32 cellular contexts compared by ENCODE assay signal in the genomic region with DNA sequence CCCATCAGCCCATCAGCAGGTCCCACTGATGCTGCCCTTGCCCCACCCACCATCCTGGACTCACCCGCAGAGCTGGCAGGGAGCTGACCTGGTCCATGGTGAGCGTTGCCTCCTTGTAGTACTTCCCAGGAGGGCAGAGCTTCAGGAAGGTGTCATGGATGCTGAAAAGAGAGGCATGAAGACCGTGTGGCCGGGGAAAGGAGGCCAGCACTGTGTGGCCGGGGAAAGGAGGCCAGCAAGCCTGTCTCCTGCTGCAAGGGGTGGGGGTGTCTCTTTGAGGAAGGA. TPM values are rescaled to one million over a fixed set of nuclear protein-coding genes. Genes with fewer than 3 reads are reported as not detected.
"Had no signal": no experiment of that assay in that cellular context is flagged by ENCODE, and none has a peak within 500 bp of the region (broad histone marks: within the 10 kb centered on the region; RNA-seq: fewer than 3 reads in every experiment).

No MANE protein-coding gene starts in this region.

- H3K4me1 ChIP-seq: gastrocnemius medialis, pancreas, testis had no signal

- H3K27ac ChIP-seq: dorsolateral prefrontal cortex, epithelial cell of prostate, gastrocnemius medialis, neutrophil, pancreas, right atrium auricular region, testis, tibial artery had no signal

- H3K4me1 Mint-ChIP-seq: memory B cell; nephron; stimulated activated memory B cell treated with anti-CD40 and anti-IgM and Interleukin-4, amounts not matched to agents 10 μg/mL and 1 μg/mL and 100 μg/mL, for 72 hours had no signal

- H3K4me3 Mint-ChIP-seq: endodermal cell; memory B cell; mesothelial cell of epicardium; naive thymus-derived CD4-positive, alpha-beta T cell; nephron; stimulated activated memory B cell treated with anti-CD40 and anti-IgM and Interleukin-4, amounts not matched to agents 10 μg/mL and 1 μg/mL and 100 μg/mL, for 72 hours; type B pancreatic cell had no signal

- H3K36me3 Mint-ChIP-seq: memory B cell; mesothelial cell of epicardium; naive thymus-derived CD4-positive, alpha-beta T cell; stimulated activated memory B cell treated with anti-CD40 and anti-IgM and Interleukin-4, amounts not matched to agents 10 μg/mL and 1 μg/mL and 100 μg/mL, for 72 hours; type B pancreatic cell had no signal

- H3K4me3 ChIP-seq: dorsolateral prefrontal cortex, gastrocnemius medialis, lung, pancreas, right atrium auricular region, smooth muscle cell, testis, tibial artery had no signal

- H3K9me3 Mint-ChIP-seq: endodermal cell; memory B cell; naive thymus-derived CD4-positive, alpha-beta T cell; stimulated activated memory B cell treated with anti-CD40 and anti-IgM and Interleukin-4, amounts not matched to agents 10 μg/mL and 1 μg/mL and 100 μg/mL, for 72 hours; type B pancreatic cell had no signal

- H3K36me3 ChIP-seq: gastrocnemius medialis, neutrophil, pancreas, right atrium auricular region, tibial artery had no signal

- ATAC-seq: esophagus mucosa; gastrocnemius medialis; left ventricle myocardium superior; naive thymus-derived CD4-positive, alpha-beta T cell; pancreas; sciatic nerve; stimulated activated memory B cell treated with anti-CD40 and anti-IgM and Interleukin-4, amounts not matched to agents 10 μg/mL and 1 μg/mL and 100 μg/mL, for 72 hours; stimulated activated naive CD8-positive, alpha-beta T cell treated with anti-CD3 and anti-CD28 coated beads, Interleukin-15, Interleukin-2, amounts not matched to agents 100 U/mL and 50 U/mL, for 24 hours had no signal

- DNase-seq: cerebellar nuclear complex; effector CD4-positive, alpha-beta T cell; foreskin fibroblast; gastrocnemius medialis; head of caudate nucleus; left ventricle myocardium superior; naive thymus-derived CD4-positive, alpha-beta T cell; stimulated activated CD4-positive, alpha-beta T cell treated with anti-CD3 and anti-CD28 coated beads, Interleukin-4, amount 100 ng/mL, for 4 hours; stimulated activated naive CD8-positive, alpha-beta T cell treated with anti-CD3 and anti-CD28 coated beads, Interleukin-15, Interleukin-2, amounts not matched to agents 100 U/mL and 50 U/mL, for 24 hours; substantia nigra; testis had no signal

- H3K27ac Mint-ChIP-seq: endodermal cell; memory B cell; mesothelial cell of epicardium; naive thymus-derived CD4-positive, alpha-beta T cell; nephron; progenitor cell of endocrine pancreas; stimulated activated memory B cell treated with anti-CD40 and anti-IgM and Interleukin-4, amounts not matched to agents 10 μg/mL and 1 μg/mL and 100 μg/mL, for 72 hours; type B pancreatic cell had no signal

- H3K27me3 Mint-ChIP-seq: type B pancreatic cell had no signal

- H3K27me3 ChIP-seq: gastrocnemius medialis, neutrophil, pancreas, right atrium auricular region, testis had no signal

- H3K9me3 ChIP-seq: gastrocnemius medialis, neutrophil, pancreas, right atrium auricular region, testis, tibial artery had no signal

RNA-seq across cellular contexts. Expression of gene CIB4, which starts 11.9 kb away (rescaled TPM):
- total RNA-seq: endodermal cell; esophagus mucosa; gastrocnemius medialis; glomerular endothelial cell; left ventricle myocardium superior; mesothelial cell of epicardium; mucosa of gallbladder; naive thymus-derived CD4-positive, alpha-beta T cell; omental fat pad; progenitor cell of endocrine pancreas; right atrium auricular region; sciatic nerve; smooth muscle cell had no signal
- polyA plus RNA-seq: keratinocyte; lung; naive thymus-derived CD4-positive, alpha-beta T cell; smooth muscle cell had no signal
